Comparison of ENCODE assay signal across 31 cellular contexts in genomic region chrX:153433781-153434285, GRCh38. TPM values are rescaled to one million over a fixed set of nuclear protein-coding genes. Genes with fewer than 3 reads are reported as not detected.
"Had no signal": no experiment of that assay in that cellular context is flagged by ENCODE, and none has a peak within 500 bp of the region (broad histone marks: within the 10 kb centered on the region; RNA-seq: fewer than 3 reads in every experiment).

No MANE protein-coding gene starts in this region.

- H3K27me3 ChIP-seq: colonic mucosa, heart right ventricle, left lung had no signal

- H3K27ac Mint-ChIP-seq: dendritic cell treated with granulocyte-macrophage colony-stimulating factor and Interleukin-4, amounts not matched to agents 40 ng/mL and 50 ng/mL, for 4 days; effector memory CD8-positive, alpha-beta T cell; endodermal cell; memory B cell had no signal

- H3K4me3 ChIP-seq: colonic mucosa, esophagus squamous epithelium, gastrocnemius medialis, heart right ventricle, left lung, lung had no signal

- H3K27ac ChIP-seq: colonic mucosa, epithelial cell of prostate, esophagus squamous epithelium, gastrocnemius medialis, heart right ventricle, left lung had no signal

- H3K4me1 ChIP-seq: colonic mucosa, esophagus squamous epithelium, gastrocnemius medialis, heart right ventricle, left lung had no signal

- H3K4me3 Mint-ChIP-seq: dendritic cell treated with granulocyte-macrophage colony-stimulating factor and Interleukin-4, amounts not matched to agents 40 ng/mL and 50 ng/mL, for 4 days; effector memory CD8-positive, alpha-beta T cell; endodermal cell; memory B cell had no signal

- H3K4me1 Mint-ChIP-seq: endodermal cell, memory B cell had no signal

- H3K9me3 Mint-ChIP-seq: dendritic cell treated with granulocyte-macrophage colony-stimulating factor and Interleukin-4, amounts not matched to agents 40 ng/mL and 50 ng/mL, for 4 days; effector memory CD8-positive, alpha-beta T cell; memory B cell had no signal

- H3K36me3 Mint-ChIP-seq: memory B cell had no signal

- H3K9me3 ChIP-seq: colonic mucosa, gastrocnemius medialis, left lung had no signal

- H3K36me3 ChIP-seq: colonic mucosa, esophagus squamous epithelium, gastrocnemius medialis, heart right ventricle, left lung had no signal

- DNase-seq: colonic mucosa; cortex of kidney; effector CD8-positive, alpha-beta T cell; effector memory CD8-positive, alpha-beta T cell; endodermal cell; erythroblast; esophagus squamous epithelium; foreskin fibroblast; foreskin melanocyte; gastrocnemius medialis; glutamatergic neuron; head of caudate nucleus; heart right ventricle; hippocampal formation; islet precursor cell; left cardiac atrium; left ventricle myocardium superior; mammary epithelial cell; mesendoderm; midbrain had no signal

RNA-seq across cellular contexts. Expression of gene PNMA6E, which starts 32.7 kb away (rescaled TPM):
- total RNA-seq: chondrocyte, colonic mucosa, dermis microvascular lymphatic vessel endothelial cell, endodermal cell, esophagus mucosa, esophagus squamous epithelium, gastrocnemius medialis, glomerular endothelial cell, heart right ventricle, kidney epithelial cell, left cardiac atrium, left lung, left ventricle myocardium superior, lung, mucosa of gallbladder had no signal
- polyA plus RNA-seq: heart right ventricle, mammary epithelial cell had no signal
